Comparison of ENCODE assay signal across 1 cellular context in genomic region chr10:73413528-73414229, GRCh38.
TF ChIP-seq lines count a peak whose summit lies in the region.

Gene ANXA7 (minus strand): TSS chr10:73414058. CDS start chr10:73400856, 13,202 bp downstream.

TF ChIP-seq in HepG2, 621 proteins besides CTCF, POLR2A, EP300 and RAD21 (continued from another document and continues in another):
- TF ChIP-seq THAP9 (CRISPR knock-in tag; IDR thresholded peaks at IDR 0.05; ENCODE audit: borderline replicate concordance) (peak; percentile 94; the same call in 1 of the 2 replicates), ZGPAT (CRISPR knock-in tag; IDR thresholded peaks at IDR 0.05) (peak; percentile 92), ZNF709 (CRISPR knock-in tag; IDR thresholded peaks at IDR 0.05) (0 out of 2 replicates have a peak, but pooled peaks have one; percentile 41), ZBTB8A (CRISPR knock-in tag; IDR thresholded peaks at IDR 0.05; ENCODE audit: borderline replicate concordance, low read depth) (peak; percentile 72; the same call in 1 of the 2 replicates), ZNF704 (CRISPR knock-in tag; IDR thresholded peaks at IDR 0.05; ENCODE audit: borderline replicate concordance) (peak; percentile 73; the same call in 1 of the 2 replicates), RXRB (CRISPR knock-in tag; IDR thresholded peaks at IDR 0.05; ENCODE audit: borderline replicate concordance) (peak; percentile 58), ZNF138 (CRISPR knock-in tag; IDR thresholded peaks at IDR 0.05; ENCODE audit: low read depth) (0 out of 2 replicates have a peak, but pooled peaks have one; percentile 53), NCOA1 (CRISPR knock-in tag; IDR thresholded peaks at IDR 0.05) (peak; percentile 94), PBX3 (CRISPR knock-in tag; IDR thresholded peaks at IDR 0.05; ENCODE audit: borderline replicate concordance) (peak; percentile 28; the same call in 1 of the 2 replicates), HNF1B (CRISPR knock-in tag; IDR thresholded peaks at IDR 0.05) (peak; percentile 77), ZNF275 (CRISPR knock-in tag; IDR thresholded peaks at IDR 0.05; ENCODE audit: borderline replicate concordance) (peak; percentile 85; the same call in 1 of the 2 replicates), ZNF292 (CRISPR knock-in tag; IDR thresholded peaks at IDR 0.05; ENCODE audit: borderline replicate concordance, low read depth) (0 out of 2 replicates have a peak, but pooled peaks have one; percentile 6), PREB (CRISPR knock-in tag; IDR thresholded peaks at IDR 0.05) (no peak), NR1H2 (CRISPR knock-in tag; IDR thresholded peaks at IDR 0.05; ENCODE audit: borderline replicate concordance, low read depth) (peak; percentile 41; the same call in 1 of the 2 replicates), BRD4 (CRISPR knock-in tag; IDR thresholded peaks at IDR 0.05) (peak; percentile 80), ZNF772 (CRISPR knock-in tag; IDR thresholded peaks at IDR 0.05) (peak; percentile 87; the same call in 1 of the 2 replicates), TOPORS (CRISPR knock-in tag; IDR thresholded peaks at IDR 0.05) (no peak), TMF1 (CRISPR knock-in tag; IDR thresholded peaks at IDR 0.05; ENCODE audit: low read depth) (peak; percentile 63; the same call in 1 of the 2 replicates), ZNF775 (CRISPR knock-in tag; IDR thresholded peaks at IDR 0.05; ENCODE audit: borderline replicate concordance) (no peak), NR0B2 (CRISPR knock-in tag; IDR thresholded peaks at IDR 0.05) (peak; percentile 50; the same call in 1 of the 2 replicates), PHF5A (CRISPR knock-in tag; IDR thresholded peaks at IDR 0.05; ENCODE audit: low read depth, unreplicated experiment) (peak; percentile 52), HNRNPLL (IDR thresholded peaks at IDR 0.05; ENCODE audit: low read depth, low read length, poor library complexity, severe bottlenecking) (peak; percentile 76), TCF12 (IDR thresholded peaks at IDR 0.05) (no peak), TCF12 (CRISPR knock-in tag; IDR thresholded peaks at IDR 0.05) (peak; percentile 81), YEATS4 (CRISPR knock-in tag; IDR thresholded peaks at IDR 0.05; ENCODE audit: borderline replicate concordance) (peak; percentile 99), GABPB1 (CRISPR knock-in tag; IDR thresholded peaks at IDR 0.05) (peak; percentile 86; the same call in 1 of the 2 replicates), NAIF1 (CRISPR knock-in tag; IDR thresholded peaks at IDR 0.05; ENCODE audit: borderline replicate concordance) (0 out of 2 replicates have a peak, but pooled peaks have one; percentile 22), FOXC1 (CRISPR knock-in tag; IDR thresholded peaks at IDR 0.05; ENCODE audit: borderline replicate concordance) (peak; percentile 90), TIGD3 (CRISPR knock-in tag; IDR thresholded peaks at IDR 0.05; ENCODE audit: borderline replicate concordance) (0 out of 2 replicates have a peak, but pooled peaks have one; percentile 34), ZNF619 (CRISPR knock-in tag; IDR thresholded peaks at IDR 0.05) (no peak), ZIK1 (CRISPR knock-in tag; IDR thresholded peaks at IDR 0.05; ENCODE audit: borderline replicate concordance, low read depth) (0 out of 2 replicates have a peak, but pooled peaks have one; percentile 21), ATF2 (CRISPR knock-in tag; IDR thresholded peaks at IDR 0.05) (peak; percentile 53; the same call in 1 of the 2 replicates), ZNF513 (CRISPR knock-in tag; conservative IDR thresholded peaks at IDR 0.05) (0 out of 2 replicates have a peak, but pooled peaks have one; percentile 20), CENPT (CRISPR knock-in tag; IDR thresholded peaks at IDR 0.05; ENCODE audit: low read depth) (no peak), NCOA5 (CRISPR knock-in tag; IDR thresholded peaks at IDR 0.05) (no peak), ZNF629 (CRISPR knock-in tag; conservative IDR thresholded peaks at IDR 0.05) (no peak; the same call in 1 of the 2 replicates), DRAP1 (CRISPR knock-in tag; IDR thresholded peaks at IDR 0.05) (peak; percentile 77), GABPA (IDR thresholded peaks at IDR 0.05; ENCODE audit: low read depth, low read length) (0 out of 2 replicates have a peak, but pooled peaks have one; percentile 17), GABPA (CRISPR knock-in tag; IDR thresholded peaks at IDR 0.05; ENCODE audit: low read depth) (no peak), SOX6 (IDR thresholded peaks at IDR 0.05) (no peak), SOX6 (CRISPR knock-in tag; IDR thresholded peaks at IDR 0.05) (peak; percentile 77), ZNF546 (CRISPR knock-in tag; conservative IDR thresholded peaks at IDR 0.05) (peak; percentile 58; the same call in 1 of the 2 replicates), ZMAT3 (CRISPR knock-in tag; conservative IDR thresholded peaks at IDR 0.05) (peak; percentile 67; the same call in 1 of the 2 replicates), NFIB (CRISPR knock-in tag; IDR thresholded peaks at IDR 0.05; ENCODE audit: borderline replicate concordance) (no peak)
